Comparison of ENCODE assay signal across 9 cellular contexts in the genomic region with DNA sequence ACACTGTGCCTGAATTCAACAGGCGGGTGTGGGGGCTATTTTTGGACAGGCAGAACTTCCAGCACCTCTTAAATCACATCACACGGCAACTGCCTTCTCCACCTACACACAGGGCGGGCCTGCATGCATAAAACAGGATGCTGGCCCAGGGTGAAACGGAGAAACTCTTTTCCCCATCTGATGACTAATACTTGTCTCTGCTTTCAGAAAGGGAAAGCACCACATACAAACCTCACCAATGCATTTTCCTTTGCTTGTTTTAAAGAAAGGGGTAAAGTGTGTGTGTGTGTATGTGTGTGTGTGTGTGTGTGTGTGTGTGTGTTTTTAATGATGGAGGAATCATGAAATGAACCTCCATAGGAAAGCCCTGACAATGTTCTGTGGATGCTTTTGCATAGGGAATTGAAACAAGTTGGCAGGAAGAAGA. TPM values are rescaled to one million over a fixed set of nuclear protein-coding genes. Genes with fewer than 3 reads are reported as not detected.
DNase-seq lines count a peak whose midpoint lies in the region; ATAC-seq and TF ChIP-seq lines count a peak whose summit lies in the region.
"Had no signal": no experiment of that assay in that cellular context is flagged by ENCODE, and none has a peak within 500 bp of the region (broad histone marks: within the 10 kb centered on the region; RNA-seq: fewer than 3 reads in every experiment).

No MANE protein-coding gene starts in this region.

- peak overlapping the region; percentile 87 for H3K27ac Mint-ChIP-seq in HFFc6

- H3K4me3 Mint-ChIP-seq in HFFc6 = peak overlapping the region; percentile 88

- H3K27me3 Mint-ChIP-seq in HFFc6 (ENCODE audit: insufficient read depth) = peaks cover 7% of the 10 kb centered on the region; the same call in 1 of the 2 replicates

- DNase-seq in HFFc6 (peak; percentile 80), RPMI7951 (ENCODE audit: low read depth) (peak; percentile 42), kidney glomerular epithelial cell (lab: John Stamatoyannopoulos, UW) (peak; percentile 39), left lobe of liver (ENCODE audit: low spot score) (no peak), amniotic stem cell (lab: John Stamatoyannopoulos, UW) (no peak), retina (no peak), head of caudate nucleus (no peak)

- H3K4me1 Mint-ChIP-seq in HFFc6 (ENCODE audit: low read depth) = peaks cover 45% of the 10 kb centered on the region

- TF ChIP-seq CTCF in HFFc6 (IDR thresholded peaks at IDR 0.05) = no peak

- no peaks in the 10 kb centered on the region for H3K9me3 Mint-ChIP-seq in HFFc6

- H3K36me3 Mint-ChIP-seq in HFFc6 (ENCODE audit: low read depth) = no peaks in the 10 kb centered on the region

- intact Hi-C loops in head of caudate nucleus (cut with DNase I) = no loop called here

- peak; percentile 100 for ATAC-seq in GM18861 (IDR thresholded peaks at IDR 0.05; ENCODE audit: unreplicated experiment)
- ATAC-seq in left lobe of liver = no peak

RNA-seq across cellular contexts. Expression of a gene that starts 48.5 kb away (rescaled TPM):
- not detected for total RNA-seq in HFFc6 (2021; fragmentation: NEBNext Ultra II Directional; extraction: Animal tissue kit (Norgen Biotek cat#: 25700))
- total RNA-seq in RPMI7951 (2014; rRNA removed; shearing (Covaris generic)) = not detected in 2 replicates
- not detected for total RNA-seq in left lobe of liver
- total RNA-seq: SK-MEL-5 had no signal

Comparison
In these comparisons a context has a peak if more than half of its experiments do, and no peak if none do; other contexts are left out.
1. DNase-seq: peak in HFFc6 (single experiment), RPMI7951 (single experiment) and kidney glomerular epithelial cell (single experiment); none in left lobe of liver (single experiment), amniotic stem cell (single experiment), retina (single experiment) and head of caudate nucleus (0 of 42).